1 cellular context compared by ENCODE assay signal in genomic region chr2:20173064-20173463, GRCh38.
TF ChIP-seq lines count a peak whose summit lies in the region.

No MANE protein-coding gene starts in this region.

TF ChIP-seq in GM23338, 12 proteins besides CTCF, POLR2A, EP300 and RAD21 (continued from another document):
- TF ChIP-seq ZNF462 (CRISPR knock-in tag; IDR thresholded peaks at IDR 0.05) (no peak), JUNB (IDR thresholded peaks at IDR 0.05; ENCODE audit: unreplicated experiment) (no peak), EZH2phosphoT487 (IDR thresholded peaks at IDR 0.05; ENCODE audit: unreplicated experiment) (no peak)
